13 cellular contexts compared by ENCODE assay signal in the genomic region with DNA sequence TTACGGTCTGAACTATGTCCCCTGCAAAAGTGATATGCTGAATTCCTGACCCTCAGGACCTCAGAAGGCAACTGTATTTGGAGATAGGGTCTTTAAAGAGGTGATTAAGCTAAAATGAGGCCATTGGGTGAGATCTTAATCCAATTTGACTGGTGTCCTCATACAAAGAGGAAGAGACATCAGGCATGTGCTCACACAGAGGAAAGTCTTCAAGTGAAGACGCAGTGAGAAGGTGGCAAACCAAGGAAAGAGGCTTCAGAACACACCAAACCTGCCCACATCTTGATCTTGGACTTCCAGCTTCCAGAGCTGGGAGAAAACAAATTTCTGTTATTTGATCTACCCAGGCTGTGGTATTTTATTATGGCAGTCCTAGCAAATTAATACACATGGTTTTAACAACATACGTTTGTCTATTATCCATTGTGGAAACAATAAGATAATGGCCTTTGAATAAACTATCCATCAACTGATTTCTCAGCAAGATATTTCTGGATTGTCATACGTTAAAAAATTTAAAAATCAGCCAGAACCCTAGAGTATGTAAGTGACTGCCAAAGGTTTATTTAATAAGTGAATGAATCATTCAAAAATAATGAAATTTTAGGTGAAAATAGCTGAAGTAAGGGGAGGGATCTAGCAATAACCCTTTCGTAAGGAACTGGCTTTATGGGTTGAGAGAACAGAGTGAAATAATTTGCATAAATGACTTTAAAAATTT. TPM values are rescaled to one million over a fixed set of nuclear protein-coding genes. Genes with fewer than 3 reads are reported as not detected.
DNase-seq lines count a peak whose midpoint lies in the region; ATAC-seq and TF ChIP-seq lines count a peak whose summit lies in the region.
"Had no signal": no experiment of that assay in that cellular context is flagged by ENCODE, and none has a peak within 500 bp of the region (broad histone marks: within the 10 kb centered on the region; RNA-seq: fewer than 3 reads in every experiment).

No MANE protein-coding gene starts in this region.

- DNase-seq in EH (ENCODE audit: low read depth) = peak; percentile 74
- DNase-seq in NCI-H82 (lab: John Stamatoyannopoulos, UW) = peak; percentile 70
- DNase-seq in ascending aorta (ENCODE audit: low spot score in 2 of 2) = no peak
- no peak for DNase-seq in osteocyte (ENCODE audit: extremely low spot score, unreplicated experiment)
- DNase-seq in NCI-H345 treated with DMSO at 0.1 percent for 48 hours (lab: John Stamatoyannopoulos, UW; ENCODE audit: unreplicated experiment) = no peak
- no peak for DNase-seq in epidermal melanocyte (ENCODE audit: insufficient read length, low spot score)
- DNase-seq in MM.1S = no peak
- DNase-seq: activated CD4-positive, alpha-beta T cell treated with anti-CD3 and anti-CD28 coated beads, Interleukin-2, amount 50 U/mL, for 48 hours; HCEC 1CT; hippocampal formation; NCI-H1694 had no signal

- no peaks in the 10 kb centered on the region for H3K27me3 Mint-ChIP-seq in osteocyte (ENCODE audit: unreplicated experiment)

- H3K4me1 ChIP-seq in ascending aorta (peaks cover 10 to 81% of the 10 kb centered on the region in 2 donors), MM.1S (ENCODE audit: low read length) (peaks cover 22% of the 10 kb centered on the region)

- no peak for ATAC-seq in HG02884 (IDR thresholded peaks at IDR 0.05; ENCODE audit: unreplicated experiment)
- ATAC-seq: Panc1 had no signal

- H4K20me1 ChIP-seq in MM.1S (ENCODE audit: insufficient read depth, low read length) = peaks cover 30% of the 10 kb centered on the region

- H3F3A ChIP-seq in MM.1S (ENCODE audit: insufficient read depth, low read length) = peaks cover 30% of the 10 kb centered on the region

- TF ChIP-seq CTCF in ascending aorta (IDR thresholded peaks at IDR 0.05) (no peak), osteocyte (IDR thresholded peaks at IDR 0.05) (no peak), MM.1S (IDR thresholded peaks at IDR 0.05; ENCODE audit: low read length) (no peak)

- H3K9me3 ChIP-seq in ascending aorta (no peaks in the 10 kb centered on the region), MM.1S (replicated peaks; ENCODE audit: insufficient read depth, low read length) (no peaks in the 10 kb centered on the region)

- H3K27ac ChIP-seq in ascending aorta (peak overlapping the region; percentile 63 to 76), MM.1S (ENCODE audit: low read length) (no peak overlapping the region)

- H3K4me3 ChIP-seq in ascending aorta (no peak overlapping the region), MM.1S (ENCODE audit: low read length) (no peak overlapping the region)

- H3K4me1 Mint-ChIP-seq in osteocyte (ENCODE audit: unreplicated experiment) = peaks cover 53% of the 10 kb centered on the region

- H3K9me3 Mint-ChIP-seq in osteocyte (ENCODE audit: unreplicated experiment) = no peaks in the 10 kb centered on the region

- no peak overlapping the region for H3K4me3 Mint-ChIP-seq in osteocyte (ENCODE audit: unreplicated experiment)

- H3K27me3 ChIP-seq in ascending aorta (no peaks in the 10 kb centered on the region), MM.1S (replicated peaks; ENCODE audit: insufficient read depth, low read length) (no peaks in the 10 kb centered on the region)

- peaks cover 95% of the 10 kb centered on the region for H3K79me2 ChIP-seq in MM.1S (ENCODE audit: low read length)

- no peaks in the 10 kb centered on the region for H3K36me3 Mint-ChIP-seq in osteocyte (ENCODE audit: unreplicated experiment)

- no peak overlapping the region for H3K9ac ChIP-seq in MM.1S (ENCODE audit: low read length)

- H3K36me3 ChIP-seq in ascending aorta (no peaks in the 10 kb centered on the region), MM.1S (replicated peaks; ENCODE audit: insufficient read depth, low read length) (no peaks in the 10 kb centered on the region; the same call in 1 of the 2 replicates)

- H3K9me2 ChIP-seq in MM.1S (replicated peaks; ENCODE audit: insufficient read depth, low read length) = no peaks in the 10 kb centered on the region

- H3K4me2 ChIP-seq in MM.1S (ENCODE audit: low read depth, low read length) = no peak overlapping the region

- no peak overlapping the region for H2AFZ ChIP-seq in MM.1S (ENCODE audit: low read length)

- peak overlapping the region; percentile 38 for H3K27ac Mint-ChIP-seq in osteocyte (ENCODE audit: unreplicated experiment)

- intact Hi-C loops in ascending aorta (cut with DNase I) = no loop called here

RNA-seq across cellular contexts. Expression of a gene that starts 6.5 kb away (rescaled TPM):
- total RNA-seq in ascending aorta (26.1 TPM), osteocyte (57.7 and 60.1 TPM in 2 replicates)

Comparison
In these comparisons a context has a peak if more than half of its experiments do, and no peak if none do; other contexts are left out.
1. DNase-seq: peak in EH (single experiment) and NCI-H82 (single experiment); none in ascending aorta (0 of 2), osteocyte (single experiment), NCI-H345 treated with DMSO at 0.1 percent for 48 hours (single experiment), epidermal melanocyte (single experiment) and MM.1S (single experiment).